Comparison of ENCODE assay signal across 1 cellular context in genomic region chr17:3765981-3766380, GRCh38.
TF ChIP-seq lines count a peak whose summit lies in the region.

No MANE protein-coding gene starts in this region.

TF ChIP-seq in GM12878, 131 proteins besides CTCF, POLR2A, EP300 and RAD21:
- TF ChIP-seq HDAC6 (IDR thresholded peaks at IDR 0.05; ENCODE audit: unreplicated experiment), result no peak
- TF ChIP-seq CBX3 (IDR thresholded peaks at IDR 0.05; ENCODE audit: borderline replicate concordance, low read depth), result no peak
- no peak for TF ChIP-seq KAT2A (conservative IDR thresholded peaks at IDR 0.05; ENCODE audit: control insufficient read depth, low read depth, low read length)
- no peak for TF ChIP-seq ZNF274 (IDR thresholded peaks at IDR 0.05; ENCODE audit: insufficient read depth, insufficient read length)
- no peak for TF ChIP-seq BMI1 (IDR thresholded peaks at IDR 0.05; ENCODE audit: borderline replicate concordance)
- no peak for TF ChIP-seq TCF12 (IDR thresholded peaks at IDR 0.05; ENCODE audit: low read depth, low read length)
- no peak for TF ChIP-seq IKZF2 (IDR thresholded peaks at IDR 0.05)
- TF ChIP-seq ATF3 (IDR thresholded peaks at IDR 0.05; ENCODE audit: borderline replicate concordance, extremely low read depth, low read depth, low read length), result no peak
- TF ChIP-seq RBBP5 (conservative IDR thresholded peaks at IDR 0.05), result no peak
- no peak for TF ChIP-seq NFIC (IDR thresholded peaks at IDR 0.05; ENCODE audit: low read depth, low read length)
- no peak for TF ChIP-seq GABPA (IDR thresholded peaks at IDR 0.05; ENCODE audit: low read depth)
- no peak for TF ChIP-seq SKIL (IDR thresholded peaks at IDR 0.05; ENCODE audit: low read depth, poor library complexity, severe bottlenecking)
- no peak for TF ChIP-seq TBL1XR1 (IDR thresholded peaks at IDR 0.05; ENCODE audit: low read depth, low read length)
- no peak for TF ChIP-seq MLLT1 (IDR thresholded peaks at IDR 0.05)
- TF ChIP-seq BHLHE40 (IDR thresholded peaks at IDR 0.05; ENCODE audit: borderline replicate concordance in 1 of 2, low read depth in 2 of 2, low read length in 1 of 2), result no peak
- TF ChIP-seq SUPT20H (IDR thresholded peaks at IDR 0.05; ENCODE audit: borderline replicate concordance, control insufficient read depth, low read depth, low read length), result no peak
- no peak for TF ChIP-seq RFX5 (IDR thresholded peaks at IDR 0.05; ENCODE audit: low read depth, low read length)
- no peak for TF ChIP-seq E2F8 (IDR thresholded peaks at IDR 0.05; ENCODE audit: low read depth, partially characterized antibody)
